Comparison of ENCODE assay signal across 18 cellular contexts in genomic region chr11:120221115-120221752, GRCh38. TPM values are rescaled to one million over a fixed set of nuclear protein-coding genes. Genes with fewer than 3 reads are reported as not detected.
DNase-seq lines count a peak whose midpoint lies in the region; TF ChIP-seq lines count a peak whose summit lies in the region.
"Had no signal": no experiment of that assay in that cellular context is flagged by ENCODE, and none has a peak within 500 bp of the region (broad histone marks: within the 10 kb centered on the region; RNA-seq: fewer than 3 reads in every experiment).

No MANE protein-coding gene starts in this region.

- peak overlapping the region in 1 of 5 donors; percentile 5 for H3K4me3 ChIP-seq in subcutaneous abdominal adipose tissue (ENCODE audit: low read depth in 1 of 5, low read length in 5 of 5)
- no peak overlapping the region for H3K4me3 ChIP-seq in osteoblast (ENCODE audit: insufficient read depth, low read length)
- no peak overlapping the region for H3K4me3 ChIP-seq in effector memory CD4-positive, alpha-beta T cell (ENCODE audit: insufficient read depth, low read depth, low read length, poor library complexity, severe bottlenecking)
- H3K4me3 ChIP-seq: prostate gland, smooth muscle cell had no signal

- H3K9me3 ChIP-seq in subcutaneous abdominal adipose tissue (ENCODE audit: control insufficient read depth in 5 of 5, low read length in 5 of 5) (no peaks in the 10 kb centered on the region), osteoblast (ENCODE audit: low read depth, low read length) (no peaks in the 10 kb centered on the region)
- H3K9me3 ChIP-seq in effector memory CD4-positive, alpha-beta T cell (ENCODE audit: control insufficient read depth, low read length) = no peaks in the 10 kb centered on the region
- H3K9me3 ChIP-seq: prostate gland had no signal

- H3K9ac ChIP-seq in subcutaneous abdominal adipose tissue (ENCODE audit: low read length in 5 of 5) = peak overlapping the region in 1 of 5 donors; percentile 59

- peaks cover 27 to 94% (median 89%) of the 10 kb centered on the region in 5 donors for H3K4me1 ChIP-seq in subcutaneous abdominal adipose tissue (ENCODE audit: control insufficient read depth in 5 of 5, insufficient read depth in 5 of 5, low read length in 5 of 5)
- peaks cover 3% of the 10 kb centered on the region for H3K4me1 ChIP-seq in osteoblast (ENCODE audit: insufficient read depth, low read length)
- no peaks in the 10 kb centered on the region for H3K4me1 ChIP-seq in effector memory CD4-positive, alpha-beta T cell (ENCODE audit: control insufficient read depth, insufficient read depth, low read length, poor library complexity, severe bottlenecking)

- peaks cover 4% of the 10 kb centered on the region for H3K79me2 ChIP-seq in osteoblast (ENCODE audit: insufficient read depth, low read length)

- no peaks in the 10 kb centered on the region for H3K27me3 ChIP-seq in layer of hippocampus (ENCODE audit: control insufficient read depth, insufficient read depth, low read length)
- no peaks in the 10 kb centered on the region for H3K27me3 ChIP-seq in subcutaneous abdominal adipose tissue (ENCODE audit: control insufficient read depth in 5 of 5, insufficient read depth in 4 of 5, low read length in 5 of 5)
- no peaks in the 10 kb centered on the region for H3K27me3 ChIP-seq in osteoblast (ENCODE audit: insufficient read depth, low read length)
- H3K27me3 ChIP-seq in effector memory CD4-positive, alpha-beta T cell (replicated peaks; ENCODE audit: control insufficient read depth, insufficient read depth, low read length, poor library complexity, severe bottlenecking) = no peaks in the 10 kb centered on the region

- no peak overlapping the region for H2AFZ ChIP-seq in osteoblast (ENCODE audit: low read length)

- H3K4me2 ChIP-seq in osteoblast (ENCODE audit: insufficient read depth, low read length) = no peak overlapping the region
- H3K4me2 ChIP-seq: smooth muscle cell had no signal

- H4K20me1 ChIP-seq in osteoblast (ENCODE audit: insufficient read depth, low read length) = peaks cover 33% of the 10 kb centered on the region

- TF ChIP-seq CTCF in osteoblast (IDR thresholded peaks at IDR 0.05; ENCODE audit: extremely low read depth, low read depth, low read length) = no peak

- H3K27ac ChIP-seq in angular gyrus (ENCODE audit: low read depth, low read length) (peak overlapping the region; percentile 50), layer of hippocampus (ENCODE audit: low read depth, low read length) (peak overlapping the region; percentile 35), subcutaneous abdominal adipose tissue (ENCODE audit: low read depth, low read length) (peak overlapping the region; percentile 76), osteoblast (ENCODE audit: low read depth, low read length) (no peak overlapping the region)
- H3K27ac ChIP-seq in effector memory CD4-positive, alpha-beta T cell (ENCODE audit: insufficient read depth, low read length, poor library complexity, severe bottlenecking) = no peak overlapping the region
- H3K27ac ChIP-seq: prostate gland had no signal

- DNase-seq in HT-29 (ENCODE audit: low spot score) = peak; percentile 72
- DNase-seq in osteoblast (ENCODE audit: insufficient read length, low spot score, missing footprints) = no peak
- DNase-seq in HUDEP-2 (lab: John Stamatoyannopoulos, UW; ENCODE audit: unreplicated experiment in 76 of 76) = no peak
- DNase-seq in effector memory CD4-positive, alpha-beta T cell = no peak
- DNase-seq: activated CD4-positive, alpha-beta T cell treated with anti-CD3 and anti-CD28 coated beads, Interleukin-2, amount 10 ng/mL, durations not matched to agents 7 days and 5 days; activated naive CD4-positive, alpha-beta T cell treated with anti-CD3 and anti-CD28 coated beads, Interleukin-2, amount 50 U/mL, for 16 hours; activated T-cell treated with anti-CD3 and anti-CD28 coated beads, Interleukin-2, amount 50 U/mL, for 1 hour; immature natural killer cell; NCI-H1930; NCI-H446 treated with DMSO at 0.1 percent for 48 hours; stimulated activated CD4-positive, alpha-beta T cell treated with anti-CD3 and anti-CD28 coated beads, Interleukin-4, amount 100 ng/mL, for 4 hours had no signal

- H3K36me3 ChIP-seq in subcutaneous abdominal adipose tissue (ENCODE audit: control insufficient read depth in 5 of 5, insufficient read depth in 5 of 5, low read length in 5 of 5) (peaks cover 0 to 12% (median 5%) of the 10 kb centered on the region in 5 donors), osteoblast (ENCODE audit: insufficient read depth, low read length) (no peaks in the 10 kb centered on the region)
- no peaks in the 10 kb centered on the region for H3K36me3 ChIP-seq in effector memory CD4-positive, alpha-beta T cell (ENCODE audit: control insufficient read depth, insufficient read depth, low read length)
- H3K36me3 ChIP-seq: prostate gland had no signal

RNA-seq across cellular contexts. Expression of gene OAF, which starts 10.4 kb away (rescaled TPM):
- 68.5 and 87.3 TPM in 2 replicates for total RNA-seq in HT-29 (2014; rRNA removed; shearing (Covaris generic))
- total RNA-seq in osteoblast = 7.2 and 10.3 TPM in 2 replicates

RNA-seq across cellular contexts. Expression of gene POU2F3, which starts 18.7 kb away (rescaled TPM):
- 0.28 and 0.86 TPM in 2 replicates for total RNA-seq in HT-29 (2014; rRNA removed; shearing (Covaris generic))
- total RNA-seq in osteoblast = under 0.01 TPM in 1 of 2 replicates, not detected in the other
- total RNA-seq: activated CD4-positive, alpha-beta T cell treated with anti-CD3 and anti-CD28 coated beads, Interleukin-2, amount 10 ng/mL, durations not matched to agents 7 days and 5 days; Daoy; natural killer cell treated with Interleukin-12 subunit alpha and Interleukin-12 subunit beta and Interleukin-15 and Interleukin-18, amount 100 ng/mL, for 72 hours had no signal

Comparison
In these comparisons a context has a peak if more than half of its experiments do, and no peak if none do; other contexts are left out.
1. H3K27ac ChIP-seq: peak in angular gyrus (single experiment), layer of hippocampus (single experiment) and subcutaneous abdominal adipose tissue (single experiment); none in osteoblast (single experiment) and effector memory CD4-positive, alpha-beta T cell (single experiment).